24 cellular contexts compared by ENCODE assay signal in genomic region chr6:106458021-106458986, GRCh38.
"Had no signal": no experiment of that assay in that cellular context is flagged by ENCODE, and none has a peak within 500 bp of the region (broad histone marks: within the 10 kb centered on the region; RNA-seq: fewer than 3 reads in every experiment).

No MANE protein-coding gene starts in this region.

- H3K9me3 ChIP-seq: heart left ventricle, sigmoid colon had no signal

- H3K4me1 ChIP-seq: heart left ventricle, sigmoid colon had no signal

- H3K9me3 Mint-ChIP-seq: naive thymus-derived CD4-positive, alpha-beta T cell; nephron progenitor cell; type B pancreatic cell had no signal

- H3K4me3 Mint-ChIP-seq: naive thymus-derived CD4-positive, alpha-beta T cell; nephron progenitor cell; type B pancreatic cell had no signal

- H3K27me3 ChIP-seq: sigmoid colon had no signal

- H3K4me3 ChIP-seq: coronary artery, dorsolateral prefrontal cortex, heart left ventricle, lung, sigmoid colon, skin epidermis had no signal

- ATAC-seq: esophagus mucosa; heart left ventricle; left cardiac atrium; left ventricle myocardium superior; naive thymus-derived CD4-positive, alpha-beta T cell had no signal

- H3K27ac Mint-ChIP-seq: naive thymus-derived CD4-positive, alpha-beta T cell; nephron progenitor cell; type B pancreatic cell had no signal

- DNase-seq: cerebellar nuclear complex; dorsolateral prefrontal cortex; effector memory CD4-positive, alpha-beta T cell; heart left ventricle; hypothalamus; left cardiac atrium; left ventricle myocardium superior; mesenchymal stem cell; midbrain; naive thymus-derived CD4-positive, alpha-beta T cell; nephron progenitor cell; posterior cingulate gyrus; sigmoid colon; stimulated activated CD4-positive, alpha-beta T cell treated with anti-CD3 and anti-CD28 coated beads, Interleukin-12 subunit alpha, Interleukin-12 subunit beta, amount 100 ng/mL, for 4 hours; stimulated activated naive CD4-positive, alpha-beta T cell treated with Interleukin-2 at 50 U/mL for 16 hours had no signal

- H3K4me1 Mint-ChIP-seq: naive thymus-derived CD4-positive, alpha-beta T cell had no signal

- H3K36me3 Mint-ChIP-seq: naive thymus-derived CD4-positive, alpha-beta T cell; type B pancreatic cell had no signal

- H3K27me3 Mint-ChIP-seq: type B pancreatic cell had no signal

- FAIRE-seq: endometrium, frontal cortex, islet of Langerhans, urothelium cell line had no signal

- H3K27ac ChIP-seq: coronary artery, dorsolateral prefrontal cortex, heart left ventricle, sigmoid colon, skin epidermis had no signal

- H3K36me3 ChIP-seq: heart left ventricle, sigmoid colon had no signal
